26 cellular contexts compared by ENCODE assay signal in the genomic region with DNA sequence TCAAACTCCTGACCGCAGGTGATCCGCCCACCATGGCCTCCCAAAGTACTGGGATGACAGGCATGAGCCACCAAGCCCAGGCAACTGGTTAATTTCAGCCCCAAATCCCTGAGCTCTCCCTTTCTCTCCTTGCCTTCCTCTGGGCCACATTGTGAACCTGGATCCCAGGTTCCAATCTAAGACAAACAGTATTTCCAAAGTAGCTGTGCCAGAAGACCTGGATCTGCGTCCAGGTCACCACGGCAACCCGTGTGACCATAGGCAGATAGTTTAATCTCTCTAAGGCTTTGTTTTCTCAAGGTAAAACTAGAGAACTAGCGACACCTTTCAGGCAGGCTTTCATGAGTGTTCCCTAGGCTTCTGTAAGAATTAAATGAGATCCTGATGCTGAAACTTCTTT. TPM values are rescaled to one million over a fixed set of nuclear protein-coding genes. Genes with fewer than 3 reads are reported as not detected.
"Had no signal": no experiment of that assay in that cellular context is flagged by ENCODE, and none has a peak within 500 bp of the region (broad histone marks: within the 10 kb centered on the region; RNA-seq: fewer than 3 reads in every experiment).

No MANE protein-coding gene starts in this region.

- H3K36me3 ChIP-seq: heart left ventricle, left ventricle myocardium inferior, suprapubic skin, tibial artery had no signal

- H3K9me3 Mint-ChIP-seq: mesothelial cell of epicardium; stimulated activated naive B cell treated with anti-CD40 and anti-IgM and Interleukin-4, amounts not matched to agents 10 μg/mL and 1 μg/mL and 100 μg/mL, for 72 hours had no signal

- H3K36me3 Mint-ChIP-seq: activated naive CD8-positive, alpha-beta T cell; brain; mesothelial cell of epicardium; naive thymus-derived CD4-positive, alpha-beta T cell; stimulated activated naive B cell treated with anti-CD40 and anti-IgM and Interleukin-4, amounts not matched to agents 10 μg/mL and 1 μg/mL and 100 μg/mL, for 72 hours had no signal

- H3K4me1 ChIP-seq: suprapubic skin had no signal

- H3K4me3 ChIP-seq: coronary artery, dorsolateral prefrontal cortex, heart left ventricle, left ventricle myocardium inferior, smooth muscle cell, suprapubic skin, tibial artery had no signal

- H3K27me3 ChIP-seq: suprapubic skin, tibial artery had no signal

- FAIRE-seq: endothelial cell of umbilical vein had no signal

- H3K27ac ChIP-seq: coronary artery, dorsolateral prefrontal cortex, heart left ventricle, left ventricle myocardium inferior, suprapubic skin, tibial artery had no signal

- H3K4me3 Mint-ChIP-seq: activated naive CD8-positive, alpha-beta T cell; mesothelial cell of epicardium; naive thymus-derived CD4-positive, alpha-beta T cell; stimulated activated naive B cell treated with anti-CD40 and anti-IgM and Interleukin-4, amounts not matched to agents 10 μg/mL and 1 μg/mL and 100 μg/mL, for 72 hours had no signal

- H3K9me3 ChIP-seq: heart left ventricle, left ventricle myocardium inferior, suprapubic skin, tibial artery had no signal

- H3K27ac Mint-ChIP-seq: activated naive CD8-positive, alpha-beta T cell; mesothelial cell of epicardium; naive thymus-derived CD4-positive, alpha-beta T cell; progenitor cell of endocrine pancreas; stimulated activated naive B cell treated with anti-CD40 and anti-IgM and Interleukin-4, amounts not matched to agents 10 μg/mL and 1 μg/mL and 100 μg/mL, for 72 hours had no signal

- DNase-seq: activated CD4-positive, alpha-beta T cell treated with anti-CD3 and anti-CD28 coated beads for 48 hours; activated CD4-positive, alpha-beta T cell treated with anti-CD3 and anti-CD28 coated beads, Interleukin-2, amount 50 U/mL, for 48 hours; activated CD8-positive, alpha-beta memory T cell treated with anti-CD3 and anti-CD28 coated beads for 24 hours; activated effector memory CD4-positive, alpha-beta T cell treated with Interleukin-2 at 50 U/mL for 16 hours; activated naive CD4-positive, alpha-beta T cell treated with Interleukin-2 at 50 U/mL for 16 hours; aorta; dorsolateral prefrontal cortex; effector memory CD4-positive, alpha-beta T cell; foreskin fibroblast; heart left ventricle; hypothalamus; left ventricle myocardium inferior; mammary epithelial cell; naive thymus-derived CD4-positive, alpha-beta T cell; stimulated activated CD4-positive, alpha-beta T cell treated with anti-CD3 and anti-CD28 coated beads, Interleukin-1b, Interleukin-23, amount 100 ng/mL, for 48 hours; stimulated activated naive B cell treated with anti-CD40 and anti-IgM and Interleukin-4, amounts not matched to agents 10 μg/mL and 1 μg/mL and 100 μg/mL, for 72 hours; tibial artery had no signal

- ATAC-seq: heart left ventricle; naive thymus-derived CD4-positive, alpha-beta T cell; stimulated activated naive B cell treated with anti-CD40 and anti-IgM and Interleukin-4, amounts not matched to agents 10 μg/mL and 1 μg/mL and 100 μg/mL, for 72 hours had no signal

- H3K4me2 ChIP-seq: smooth muscle cell had no signal

RNA-seq across cellular contexts. Expression of a gene that starts 5.9 kb away (rescaled TPM):
- total RNA-seq: mammary epithelial cell; T-helper 1 cell treated with Interleukin-12 subunit alpha and Interleukin-12 subunit beta and Interleukin-4 antibody, amounts not matched to agents 30 ng/mL and 1 ng/mL, for 36 hours had no signal
- polyA plus RNA-seq: naive thymus-derived CD4-positive, alpha-beta T cell had no signal

RNA-seq across cellular contexts. Expression of a gene that starts 44.1 kb away (rescaled TPM):
- polyA plus RNA-seq: naive thymus-derived CD4-positive, alpha-beta T cell had no signal
